Comparison of ENCODE assay signal across 1 cellular context in the genomic region with DNA sequence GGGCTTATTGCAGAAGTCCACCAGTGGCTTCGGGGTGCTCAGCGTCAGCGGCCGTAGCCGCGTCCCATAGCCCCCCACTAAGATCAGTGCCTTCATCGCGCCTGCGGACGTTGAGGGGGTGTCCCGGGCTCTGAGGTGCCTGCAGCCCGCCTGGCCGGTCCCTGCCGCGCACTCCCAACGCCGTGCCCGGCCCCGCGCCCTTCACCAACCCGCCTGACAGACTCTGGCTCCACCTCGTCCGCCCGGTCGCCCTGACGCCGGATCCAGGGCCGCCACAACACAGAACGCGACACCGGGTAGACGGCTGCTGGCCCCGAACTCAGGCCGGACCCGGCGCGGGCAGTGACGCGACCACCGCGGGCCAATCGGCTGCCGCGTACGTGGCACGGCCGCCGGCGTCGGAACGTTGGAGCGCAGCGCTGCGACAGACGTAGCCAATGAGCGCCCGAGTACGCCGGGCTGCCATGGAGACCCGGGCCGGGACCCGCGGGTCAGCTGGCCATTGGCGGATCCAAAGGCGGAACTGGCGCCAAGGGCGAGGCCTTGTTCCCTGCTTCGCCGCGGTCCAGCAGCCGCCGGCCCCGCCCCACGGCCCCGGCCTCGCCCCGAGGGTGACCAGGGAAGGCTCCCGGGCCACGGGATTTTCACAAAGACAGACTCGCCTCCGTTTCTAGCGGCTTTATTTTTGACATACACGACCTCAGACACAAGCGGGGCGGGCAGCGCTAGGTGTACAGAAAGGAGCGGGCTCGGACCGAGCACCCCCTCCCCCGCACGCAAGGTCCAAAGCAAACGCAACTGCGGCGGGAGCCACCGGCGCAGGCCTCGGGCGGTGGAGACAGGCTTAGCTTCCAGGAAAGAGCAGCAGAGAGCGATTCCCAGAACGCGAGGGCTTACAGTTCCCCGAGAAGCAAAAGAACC.
TF ChIP-seq lines count a peak whose summit lies in the region.

A gene (minus strand): TSS at position 321 of the 921 bp plus-strand sequence. CDS start 225 bp downstream, at position 96.

TF ChIP-seq in GM23338, 12 proteins besides CTCF, POLR2A, EP300 and RAD21 (continued from another document):
- TF ChIP-seq, protein P1, sequence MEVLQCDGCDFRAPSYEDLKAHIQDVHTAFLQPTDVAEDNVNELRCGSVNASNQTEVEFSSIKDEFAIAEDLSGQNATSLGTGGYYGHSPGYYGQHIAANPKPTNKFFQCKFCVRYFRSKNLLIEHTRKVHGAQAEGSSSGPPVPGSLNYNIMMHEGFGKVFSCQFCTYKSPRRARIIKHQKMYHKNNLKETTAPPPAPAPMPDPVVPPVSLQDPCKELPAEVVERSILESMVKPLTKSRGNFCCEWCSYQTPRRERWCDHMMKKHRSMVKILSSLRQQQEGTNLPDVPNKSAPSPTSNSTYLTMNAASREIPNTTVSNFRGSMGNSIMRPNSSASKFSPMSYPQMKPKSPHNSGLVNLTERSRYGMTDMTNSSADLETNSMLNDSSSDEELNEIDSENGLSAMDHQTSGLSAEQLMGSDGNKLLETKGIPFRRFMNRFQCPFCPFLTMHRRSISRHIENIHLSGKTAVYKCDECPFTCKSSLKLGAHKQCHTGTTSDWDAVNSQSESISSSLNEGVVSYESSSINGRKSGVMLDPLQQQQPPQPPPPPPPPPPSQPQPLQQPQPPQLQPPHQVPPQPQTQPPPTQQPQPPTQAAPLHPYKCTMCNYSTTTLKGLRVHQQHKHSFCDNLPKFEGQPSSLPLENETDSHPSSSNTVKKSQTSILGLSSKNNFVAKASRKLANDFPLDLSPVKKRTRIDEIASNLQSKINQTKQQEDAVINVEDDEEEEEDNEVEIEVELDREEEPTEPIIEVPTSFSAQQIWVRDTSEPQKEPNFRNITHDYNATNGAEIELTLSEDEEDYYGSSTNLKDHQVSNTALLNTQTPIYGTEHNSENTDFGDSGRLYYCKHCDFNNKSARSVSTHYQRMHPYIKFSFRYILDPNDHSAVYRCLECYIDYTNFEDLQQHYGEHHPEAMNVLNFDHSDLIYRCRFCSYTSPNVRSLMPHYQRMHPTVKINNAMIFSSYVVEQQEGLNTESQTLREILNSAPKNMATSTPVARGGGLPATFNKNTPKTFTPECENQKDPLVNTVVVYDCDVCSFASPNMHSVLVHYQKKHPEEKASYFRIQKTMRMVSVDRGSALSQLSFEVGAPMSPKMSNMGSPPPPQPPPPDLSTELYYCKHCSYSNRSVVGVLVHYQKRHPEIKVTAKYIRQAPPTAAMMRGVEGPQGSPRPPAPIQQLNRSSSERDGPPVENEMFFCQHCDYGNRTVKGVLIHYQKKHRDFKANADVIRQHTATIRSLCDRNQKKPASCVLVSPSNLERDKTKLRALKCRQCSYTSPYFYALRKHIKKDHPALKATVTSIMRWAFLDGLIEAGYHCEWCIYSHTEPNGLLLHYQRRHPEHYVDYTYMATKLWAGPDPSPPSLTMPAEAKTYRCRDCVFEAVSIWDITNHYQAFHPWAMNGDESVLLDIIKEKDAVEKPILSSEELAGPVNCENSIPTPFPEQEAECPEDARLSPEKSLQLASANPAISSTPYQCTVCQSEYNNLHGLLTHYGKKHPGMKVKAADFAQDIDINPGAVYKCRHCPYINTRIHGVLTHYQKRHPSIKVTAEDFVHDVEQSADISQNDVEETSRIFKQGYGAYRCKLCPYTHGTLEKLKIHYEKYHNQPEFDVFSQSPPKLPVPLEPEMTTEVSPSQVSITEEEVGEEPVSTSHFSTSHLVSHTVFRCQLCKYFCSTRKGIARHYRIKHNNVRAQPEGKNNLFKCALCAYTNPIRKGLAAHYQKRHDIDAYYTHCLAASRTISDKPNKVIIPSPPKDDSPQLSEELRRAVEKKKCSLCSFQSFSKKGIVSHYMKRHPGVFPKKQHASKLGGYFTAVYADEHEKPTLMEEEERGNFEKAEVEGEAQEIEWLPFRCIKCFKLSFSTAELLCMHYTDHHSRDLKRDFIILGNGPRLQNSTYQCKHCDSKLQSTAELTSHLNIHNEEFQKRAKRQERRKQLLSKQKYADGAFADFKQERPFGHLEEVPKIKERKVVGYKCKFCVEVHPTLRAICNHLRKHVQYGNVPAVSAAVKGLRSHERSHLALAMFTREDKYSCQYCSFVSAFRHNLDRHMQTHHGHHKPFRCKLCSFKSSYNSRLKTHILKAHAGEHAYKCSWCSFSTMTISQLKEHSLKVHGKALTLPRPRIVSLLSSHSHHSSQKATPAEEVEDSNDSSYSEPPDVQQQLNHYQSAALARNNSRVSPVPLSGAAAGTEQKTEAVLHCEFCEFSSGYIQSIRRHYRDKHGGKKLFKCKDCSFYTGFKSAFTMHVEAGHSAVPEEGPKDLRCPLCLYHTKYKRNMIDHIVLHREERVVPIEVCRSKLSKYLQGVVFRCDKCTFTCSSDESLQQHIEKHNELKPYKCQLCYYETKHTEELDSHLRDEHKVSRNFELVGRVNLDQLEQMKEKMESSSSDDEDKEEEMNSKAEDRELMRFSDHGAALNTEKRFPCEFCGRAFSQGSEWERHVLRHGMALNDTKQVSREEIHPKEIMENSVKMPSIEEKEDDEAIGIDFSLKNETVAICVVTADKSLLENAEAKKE (CRISPR knock-in tag; IDR thresholded peaks at IDR 0.05), result no peak
- TF ChIP-seq, protein P2, sequence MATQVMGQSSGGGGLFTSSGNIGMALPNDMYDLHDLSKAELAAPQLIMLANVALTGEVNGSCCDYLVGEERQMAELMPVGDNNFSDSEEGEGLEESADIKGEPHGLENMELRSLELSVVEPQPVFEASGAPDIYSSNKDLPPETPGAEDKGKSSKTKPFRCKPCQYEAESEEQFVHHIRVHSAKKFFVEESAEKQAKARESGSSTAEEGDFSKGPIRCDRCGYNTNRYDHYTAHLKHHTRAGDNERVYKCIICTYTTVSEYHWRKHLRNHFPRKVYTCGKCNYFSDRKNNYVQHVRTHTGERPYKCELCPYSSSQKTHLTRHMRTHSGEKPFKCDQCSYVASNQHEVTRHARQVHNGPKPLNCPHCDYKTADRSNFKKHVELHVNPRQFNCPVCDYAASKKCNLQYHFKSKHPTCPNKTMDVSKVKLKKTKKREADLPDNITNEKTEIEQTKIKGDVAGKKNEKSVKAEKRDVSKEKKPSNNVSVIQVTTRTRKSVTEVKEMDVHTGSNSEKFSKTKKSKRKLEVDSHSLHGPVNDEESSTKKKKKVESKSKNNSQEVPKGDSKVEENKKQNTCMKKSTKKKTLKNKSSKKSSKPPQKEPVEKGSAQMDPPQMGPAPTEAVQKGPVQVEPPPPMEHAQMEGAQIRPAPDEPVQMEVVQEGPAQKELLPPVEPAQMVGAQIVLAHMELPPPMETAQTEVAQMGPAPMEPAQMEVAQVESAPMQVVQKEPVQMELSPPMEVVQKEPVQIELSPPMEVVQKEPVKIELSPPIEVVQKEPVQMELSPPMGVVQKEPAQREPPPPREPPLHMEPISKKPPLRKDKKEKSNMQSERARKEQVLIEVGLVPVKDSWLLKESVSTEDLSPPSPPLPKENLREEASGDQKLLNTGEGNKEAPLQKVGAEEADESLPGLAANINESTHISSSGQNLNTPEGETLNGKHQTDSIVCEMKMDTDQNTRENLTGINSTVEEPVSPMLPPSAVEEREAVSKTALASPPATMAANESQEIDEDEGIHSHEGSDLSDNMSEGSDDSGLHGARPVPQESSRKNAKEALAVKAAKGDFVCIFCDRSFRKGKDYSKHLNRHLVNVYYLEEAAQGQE (IDR thresholded peaks at IDR 0.05; ENCODE audit: unreplicated experiment), result no peak
TF ChIP-seq in GM23338: peak in this region for 3.
